Comparison of ENCODE assay signal across 13 cellular contexts in the genomic region with DNA sequence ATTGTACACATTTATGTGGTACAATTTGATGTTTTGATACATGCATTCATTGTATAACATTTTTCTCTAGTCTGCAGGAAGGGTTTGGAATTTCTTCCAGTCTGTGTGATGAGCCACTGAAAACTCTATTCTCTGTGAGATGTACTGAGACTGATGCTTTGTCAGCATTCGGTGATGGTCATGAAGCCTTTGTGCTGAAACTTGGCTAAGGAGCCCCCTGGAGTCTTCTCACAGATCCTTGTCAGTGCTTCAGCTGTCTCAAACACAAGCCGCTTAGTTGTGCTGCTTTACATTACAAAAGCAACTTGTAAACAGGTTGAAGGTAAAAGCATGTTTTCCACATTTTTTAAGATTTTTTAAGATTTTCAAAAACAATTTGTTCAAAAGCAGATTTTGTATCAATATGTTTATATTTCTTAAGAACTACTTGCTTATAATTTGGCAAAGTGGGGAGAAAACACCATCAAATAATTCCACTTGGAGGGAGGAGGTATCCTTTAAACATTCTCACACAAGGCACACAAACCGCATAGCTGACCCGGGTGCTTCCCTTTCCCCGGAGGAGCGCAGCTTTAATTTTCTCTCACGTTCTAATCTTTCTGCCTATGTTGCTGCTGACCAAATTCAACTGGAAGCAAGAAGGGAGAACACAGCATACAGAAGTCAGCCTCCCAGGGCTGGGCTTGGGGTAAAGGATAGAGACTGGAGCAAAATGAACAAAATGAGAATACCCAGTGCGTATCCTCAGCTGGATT.
"Had no signal": no experiment of that assay in that cellular context is flagged by ENCODE, and none has a peak within 500 bp of the region (broad histone marks: within the 10 kb centered on the region; RNA-seq: fewer than 3 reads in every experiment).

No MANE protein-coding gene starts in this region.

- H3K27ac Mint-ChIP-seq: activated naive CD8-positive, alpha-beta T cell treated with anti-CD3 and anti-CD28 coated beads, Interleukin-2, amount 50 U/mL, for 24 hours; naive B cell; stimulated activated naive B cell treated with anti-CD40 and anti-IgM and Interleukin-4, amounts not matched to agents 10 μg/mL and 1 μg/mL and 100 μg/mL, for 72 hours; T-cell had no signal

- H3K4me3 Mint-ChIP-seq: activated naive CD8-positive, alpha-beta T cell treated with anti-CD3 and anti-CD28 coated beads, Interleukin-2, amount 50 U/mL, for 24 hours; naive B cell; stimulated activated naive B cell treated with anti-CD40 and anti-IgM and Interleukin-4, amounts not matched to agents 10 μg/mL and 1 μg/mL and 100 μg/mL, for 72 hours; T-cell had no signal

- H3K36me3 ChIP-seq: ascending aorta, esophagus muscularis mucosa, prostate gland, right lobe of liver, tibial nerve had no signal

- H3K27ac ChIP-seq: ascending aorta, esophagus muscularis mucosa, prostate gland, right lobe of liver, tibial nerve, VCaP had no signal

- H3K4me3 ChIP-seq: ascending aorta, esophagus muscularis mucosa, prostate gland, right lobe of liver, tibial nerve had no signal

- H3K4me1 Mint-ChIP-seq: activated naive CD8-positive, alpha-beta T cell treated with anti-CD3 and anti-CD28 coated beads, Interleukin-2, amount 50 U/mL, for 24 hours; naive B cell; stimulated activated naive B cell treated with anti-CD40 and anti-IgM and Interleukin-4, amounts not matched to agents 10 μg/mL and 1 μg/mL and 100 μg/mL, for 72 hours; T-cell had no signal

- H3K27me3 Mint-ChIP-seq: activated naive CD8-positive, alpha-beta T cell treated with anti-CD3 and anti-CD28 coated beads, Interleukin-2, amount 50 U/mL, for 24 hours; naive B cell; stimulated activated naive B cell treated with anti-CD40 and anti-IgM and Interleukin-4, amounts not matched to agents 10 μg/mL and 1 μg/mL and 100 μg/mL, for 72 hours; T-cell had no signal

- H3K9me3 ChIP-seq: prostate gland, right lobe of liver had no signal

- H3K36me3 Mint-ChIP-seq: stimulated activated naive B cell treated with anti-CD40 and anti-IgM and Interleukin-4, amounts not matched to agents 10 μg/mL and 1 μg/mL and 100 μg/mL, for 72 hours; T-cell had no signal

- DNase-seq: activated CD4-positive, alpha-beta T cell treated with anti-CD3 and anti-CD28 coated beads for 4 hours; activated naive CD4-positive, alpha-beta T cell treated with Interleukin-2 at 50 U/mL for 16 hours; activated naive CD8-positive, alpha-beta T cell treated with anti-CD3 and anti-CD28 coated beads, Interleukin-2, amount 50 U/mL, for 24 hours; naive B cell; occipital lobe; right lobe of liver; stimulated activated naive B cell treated with anti-CD40 and anti-IgM and Interleukin-4, amounts not matched to agents 10 μg/mL and 1 μg/mL and 100 μg/mL, for 72 hours; T-cell had no signal

- ATAC-seq: activated naive CD8-positive, alpha-beta T cell treated with anti-CD3 and anti-CD28 coated beads, Interleukin-2, amount 50 U/mL, for 24 hours; right lobe of liver; stimulated activated naive B cell treated with anti-CD40 and anti-IgM and Interleukin-4, amounts not matched to agents 10 μg/mL and 1 μg/mL and 100 μg/mL, for 72 hours; T-cell had no signal

- H3K27me3 ChIP-seq: ascending aorta, esophagus muscularis mucosa, right lobe of liver, tibial nerve had no signal

- H3K4me1 ChIP-seq: ascending aorta, esophagus muscularis mucosa, prostate gland, right lobe of liver, tibial nerve had no signal
